25 cellular contexts compared by ENCODE assay signal in genomic region chr2:169683425-169684134, GRCh38. TPM values are rescaled to one million over a fixed set of nuclear protein-coding genes. Genes with fewer than 3 reads are reported as not detected.
DNase-seq lines count a peak whose midpoint lies in the region; ATAC-seq and TF ChIP-seq lines count a peak whose summit lies in the region.
"Had no signal": no experiment of that assay in that cellular context is flagged by ENCODE, and none has a peak within 500 bp of the region (broad histone marks: within the 10 kb centered on the region; RNA-seq: fewer than 3 reads in every experiment).

No MANE protein-coding gene starts in this region.

- H3K9me3 Mint-ChIP-seq in activated T-cell treated with anti-CD3 and anti-CD28 coated beads, Interleukin-2, amount 50 U/mL, for 4 hours = peaks cover 3% of the 10 kb centered on the region
- H3K9me3 Mint-ChIP-seq in T-helper 2 cell treated with Interferon-gamma antibody and Interleukin-4, amounts not matched to agents 5 μg/mL and 100 μg/mL, for 36 hours = peaks cover 26% of the 10 kb centered on the region
- no peaks in the 10 kb centered on the region for H3K9me3 Mint-ChIP-seq in stimulated activated effector memory CD8-positive, alpha-beta T cell treated with anti-CD3 and anti-CD28 coated beads, Interleukin-12 subunit alpha, Interleukin-12 subunit beta, amount 100 ng/mL, for 72 hours
- peaks cover 10 to 23% (median 13%) of the 10 kb centered on the region in 7 donors for H3K9me3 Mint-ChIP-seq in CD14-positive monocyte

- ATAC-seq in activated T-cell treated with anti-CD3 and anti-CD28 coated beads, Interleukin-2, amount 50 U/mL, for 4 hours = peak; percentile 23 to 24
- ATAC-seq in stimulated activated effector memory CD8-positive, alpha-beta T cell treated with anti-CD3 and anti-CD28 coated beads, Interleukin-12 subunit alpha, Interleukin-12 subunit beta, amount 100 ng/mL, for 72 hours = peak; percentile 70
- ATAC-seq in GM18867 (IDR thresholded peaks at IDR 0.05; ENCODE audit: unreplicated experiment) = no peak
- no peak for ATAC-seq in GM18858 (IDR thresholded peaks at IDR 0.05; ENCODE audit: unreplicated experiment)

- H3K36me3 Mint-ChIP-seq in activated T-cell treated with anti-CD3 and anti-CD28 coated beads, Interleukin-2, amount 50 U/mL, for 4 hours (ENCODE audit: insufficient read depth) = no peaks in the 10 kb centered on the region
- peaks cover 8% of the 10 kb centered on the region for H3K36me3 Mint-ChIP-seq in T-helper 2 cell treated with Interferon-gamma antibody and Interleukin-4, amounts not matched to agents 5 μg/mL and 100 μg/mL, for 36 hours (ENCODE audit: low read depth)
- H3K36me3 Mint-ChIP-seq in stimulated activated effector memory CD8-positive, alpha-beta T cell treated with anti-CD3 and anti-CD28 coated beads, Interleukin-12 subunit alpha, Interleukin-12 subunit beta, amount 100 ng/mL, for 72 hours = peaks cover 7% of the 10 kb centered on the region
- no peaks in the 10 kb centered on the region for H3K36me3 Mint-ChIP-seq in CD14-positive monocyte

- TF ChIP-seq CTCF in CD14-positive monocyte (IDR thresholded peaks at IDR 0.05) = no peak

- DNase-seq in activated T-cell treated with anti-CD3 and anti-CD28 coated beads, Interleukin-2, amount 50 U/mL, for 4 hours = no peak
- no peak for DNase-seq in activated T-cell treated with anti-CD3 and anti-CD28 coated beads, Interleukin-2, amount 50 U/mL, for 1 hour
- no peak for DNase-seq in T-helper 2 cell treated with Interferon-gamma antibody and Interleukin-4, amounts not matched to agents 5 μg/mL and 100 μg/mL, for 36 hours (ENCODE audit: low spot score)
- DNase-seq in epithelial cell of prostate (ENCODE audit: low read depth, low spot score) (no peak), CD14-positive monocyte (ENCODE audit: low spot score) (no peak)
- peak in 1 of 2 donors; percentile 72 for DNase-seq in stimulated activated effector memory CD8-positive, alpha-beta T cell treated with anti-CD3 and anti-CD28 coated beads, Interleukin-12 subunit alpha, Interleukin-12 subunit beta, amount 100 ng/mL, for 72 hours (ENCODE audit: low spot score in 2 of 2)
- DNase-seq: ACHN; activated CD4-positive, alpha-beta T cell treated with anti-CD3 and anti-CD28 coated beads, Interleukin-2, amount 50 U/mL, for 1 hour; effector CD4-positive, alpha-beta T cell; foreskin melanocyte; H7; NCI-H1694 treated with DMSO at 0.1 percent for 48 hours; NCI-H2227 treated with DMSO at 0.1 percent for 48 hours; NCI-H774; posterior cingulate gyrus; SIG-M5; sigmoid colon had no signal

- H3K27me3 Mint-ChIP-seq in activated T-cell treated with anti-CD3 and anti-CD28 coated beads, Interleukin-2, amount 50 U/mL, for 4 hours (ENCODE audit: low read depth) = no peaks in the 10 kb centered on the region
- H3K27me3 Mint-ChIP-seq in T-helper 2 cell treated with Interferon-gamma antibody and Interleukin-4, amounts not matched to agents 5 μg/mL and 100 μg/mL, for 36 hours (ENCODE audit: low read depth) = peaks cover 3% of the 10 kb centered on the region
- H3K27me3 Mint-ChIP-seq in CD14-positive monocyte (ENCODE audit: low read depth in 3 of 3) = peaks cover 0 to 2% (median 0%) of the 10 kb centered on the region in 3 donors

- peaks cover 13% of the 10 kb centered on the region for H3K4me1 Mint-ChIP-seq in activated T-cell treated with anti-CD3 and anti-CD28 coated beads, Interleukin-2, amount 50 U/mL, for 4 hours (ENCODE audit: low read depth)
- peaks cover 24% of the 10 kb centered on the region for H3K4me1 Mint-ChIP-seq in T-helper 2 cell treated with Interferon-gamma antibody and Interleukin-4, amounts not matched to agents 5 μg/mL and 100 μg/mL, for 36 hours (ENCODE audit: low read depth)
- H3K4me1 Mint-ChIP-seq in stimulated activated effector memory CD8-positive, alpha-beta T cell treated with anti-CD3 and anti-CD28 coated beads, Interleukin-12 subunit alpha, Interleukin-12 subunit beta, amount 100 ng/mL, for 72 hours = peaks cover 22% of the 10 kb centered on the region
- H3K4me1 Mint-ChIP-seq in CD14-positive monocyte = no peaks in the 10 kb centered on the region
- H3K4me1 Mint-ChIP-seq: neural crest cell had no signal

- H3K27ac Mint-ChIP-seq in T-helper 2 cell treated with Interferon-gamma antibody and Interleukin-4, amounts not matched to agents 5 μg/mL and 100 μg/mL, for 36 hours = peak overlapping the region; percentile 51
- peak overlapping the region; percentile 12 for H3K27ac Mint-ChIP-seq in stimulated activated effector memory CD8-positive, alpha-beta T cell treated with anti-CD3 and anti-CD28 coated beads, Interleukin-12 subunit alpha, Interleukin-12 subunit beta, amount 100 ng/mL, for 72 hours
- H3K27ac Mint-ChIP-seq in CD14-positive monocyte = no peak overlapping the region

- no peak overlapping the region for H3K4me3 Mint-ChIP-seq in activated T-cell treated with anti-CD3 and anti-CD28 coated beads, Interleukin-2, amount 50 U/mL, for 4 hours
- peak overlapping the region; percentile 13 for H3K4me3 Mint-ChIP-seq in T-helper 2 cell treated with Interferon-gamma antibody and Interleukin-4, amounts not matched to agents 5 μg/mL and 100 μg/mL, for 36 hours
- peak overlapping the region; percentile 25 for H3K4me3 Mint-ChIP-seq in stimulated activated effector memory CD8-positive, alpha-beta T cell treated with anti-CD3 and anti-CD28 coated beads, Interleukin-12 subunit alpha, Interleukin-12 subunit beta, amount 100 ng/mL, for 72 hours
- H3K4me3 Mint-ChIP-seq in CD14-positive monocyte = no peak overlapping the region
- H3K4me3 Mint-ChIP-seq: neural crest cell had no signal

- peak overlapping the region; percentile 58 for H3K27ac ChIP-seq in epithelial cell of prostate
- H3K27ac ChIP-seq: BLaER1 treated with 17β-estradiol and CSF1 and Interleukin-3, amounts not matched to agents 10 nM and 100 nM; KMS-11; sigmoid colon; thoracic aorta had no signal

- intact Hi-C loops in CD14-positive monocyte (cut with micrococcal nuclease) = no loop called here

RNA-seq across cellular contexts. Expression of gene CFAP210, which starts 10.6 kb away (rescaled TPM):
- under 1 TPM in 2 of 3 donors, not detected in 1; 0.08 to 0.43 TPM for total RNA-seq in activated T-cell treated with anti-CD3 and anti-CD28 coated beads, Interleukin-2, amount 50 U/mL, for 4 hours
- not detected for polyA plus RNA-seq in CD14-positive monocyte
- total RNA-seq: chondrocyte, lower leg skin, sigmoid colon, thoracic aorta had no signal

RNA-seq across cellular contexts. Expression of gene PHOSPHO2, which starts 10.7 kb away (rescaled TPM):
- total RNA-seq in activated T-cell treated with anti-CD3 and anti-CD28 coated beads, Interleukin-2, amount 50 U/mL, for 4 hours = 1 to 10 TPM; 2.7 to 4.6 (median 3.5) TPM
- polyA plus RNA-seq in CD14-positive monocyte = 1 to 10 TPM in 1 of 2 donors, under 1 TPM in 1; 0.74 to 1.2 TPM

RNA-seq across cellular contexts. Expression of gene KLHL23, which starts 50.1 kb away (rescaled TPM):
- 1 to 10 TPM; 3.7 to 4.5 (median 4.3) TPM for total RNA-seq in activated T-cell treated with anti-CD3 and anti-CD28 coated beads, Interleukin-2, amount 50 U/mL, for 4 hours
- polyA plus RNA-seq in CD14-positive monocyte = under 1 TPM; 0.11 to 0.12 TPM

Comparison
In these comparisons a context has a peak if more than half of its experiments do, and no peak if none do; other contexts are left out.
1. ATAC-seq: peak in activated T-cell treated with anti-CD3 and anti-CD28 coated beads, Interleukin-2, amount 50 U/mL, for 4 hours (2 of 2) and stimulated activated effector memory CD8-positive, alpha-beta T cell treated with anti-CD3 and anti-CD28 coated beads, Interleukin-12 subunit alpha, Interleukin-12 subunit beta, amount 100 ng/mL, for 72 hours (single experiment); none in GM18867 (single experiment) and GM18858 (single experiment).
2. H3K4me3 Mint-ChIP-seq: peak in T-helper 2 cell treated with Interferon-gamma antibody and Interleukin-4, amounts not matched to agents 5 μg/mL and 100 μg/mL, for 36 hours (single experiment) and stimulated activated effector memory CD8-positive, alpha-beta T cell treated with anti-CD3 and anti-CD28 coated beads, Interleukin-12 subunit alpha, Interleukin-12 subunit beta, amount 100 ng/mL, for 72 hours (single experiment); none in activated T-cell treated with anti-CD3 and anti-CD28 coated beads, Interleukin-2, amount 50 U/mL, for 4 hours (single experiment) and CD14-positive monocyte (0 of 2).
3. H3K27ac Mint-ChIP-seq: peak in T-helper 2 cell treated with Interferon-gamma antibody and Interleukin-4, amounts not matched to agents 5 μg/mL and 100 μg/mL, for 36 hours (single experiment) and stimulated activated effector memory CD8-positive, alpha-beta T cell treated with anti-CD3 and anti-CD28 coated beads, Interleukin-12 subunit alpha, Interleukin-12 subunit beta, amount 100 ng/mL, for 72 hours (single experiment); none in CD14-positive monocyte (0 of 7).